ENCODE assay signal across 8 cellular contexts in the genomic region with DNA sequence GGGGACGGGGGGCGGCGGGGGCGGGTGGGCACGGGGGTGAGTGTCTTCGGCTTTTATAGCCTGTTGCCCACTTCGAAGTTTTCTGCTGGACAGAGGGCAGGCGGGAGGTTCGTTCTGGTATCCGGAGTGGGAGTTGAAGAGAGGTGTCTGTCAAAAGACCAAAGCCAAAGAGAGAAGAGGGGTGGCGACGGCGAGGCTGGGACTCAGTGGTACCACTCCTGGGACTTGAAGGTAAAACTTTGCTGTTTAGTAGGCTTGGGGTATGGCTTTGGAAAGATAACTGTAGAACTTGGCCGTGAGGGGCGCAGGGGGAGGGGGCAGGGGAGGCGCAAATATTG.
DNase-seq lines count a peak whose midpoint lies in the region; ATAC-seq and TF ChIP-seq lines count a peak whose summit lies in the region.

No MANE protein-coding gene starts in this region.

- peak; percentile 5 for DNase-seq in ELF-1 (ENCODE audit: low read depth, low spot score)
- DNase-seq in SKM-1 (lab: John Stamatoyannopoulos, UW; ENCODE audit: unreplicated experiment): peak; percentile 18
- DNase-seq in heart left ventricle: peak in 4 of 5 donors; percentile 25 to 37 (median 26)
- peak; percentile 31 for DNase-seq in pons (ENCODE audit: low spot score)
- no peak for DNase-seq in LoVo (ENCODE audit: low spot score)
- no peak for DNase-seq in HCEC 1CT
- DNase-seq in stimulated activated CD4-positive, alpha-beta T cell treated with anti-CD3 and anti-CD28 coated beads, Interleukin-4, amount 100 ng/mL, for 4 hours: no peak

- TF ChIP-seq CTCF in heart left ventricle (IDR thresholded peaks at IDR 0.05): no peak

- H3K4me3 ChIP-seq in heart left ventricle: peak overlapping the region; percentile 37 to 73 (median 66)

- intact Hi-C loops in heart left ventricle (cut with DNase I): loop anchor here in 9 of 10 donors (1.0 to 10.0 kb wide), 13 partner anchors 70 to 300 kb away; no protein-coding TSS in a partner anchor

- WGBS in heart left ventricle, 4 donors: 5 to 7% (median 6%) methylated on average over 10 to 16 of the region's 16 CpGs

- no peak for TF ChIP-seq POLR2A in heart left ventricle (IDR thresholded peaks at IDR 0.05)

- ATAC-seq in heart left ventricle (peak in 3 of 4 donors; percentile 29 to 58 (median 43)), HG02885 (IDR thresholded peaks at IDR 0.05; ENCODE audit: poor library complexity, unreplicated experiment) (no peak)

- peak overlapping the region; percentile 72 to 91 (median 85) for H3K27ac ChIP-seq in heart left ventricle

- H3K9me3 ChIP-seq in heart left ventricle: no peaks in the 10 kb centered on the region

- H3K4me1 ChIP-seq in heart left ventricle: peaks cover 0 to 20% (median 9%) of the 10 kb centered on the region in 12 donors

- H3K36me3 ChIP-seq in heart left ventricle: no peaks in the 10 kb centered on the region

- H3K27me3 ChIP-seq in heart left ventricle: peaks cover 0 to 12% (median 0%) of the 10 kb centered on the region in 9 donors

Comparison
In these comparisons a context has a peak if more than half of its experiments do, and no peak if none do; other contexts are left out.
1. DNase-seq: peak in ELF-1 (single experiment), SKM-1 (single experiment), heart left ventricle (4 of 5) and pons (single experiment); none in LoVo (single experiment), HCEC 1CT (single experiment) and stimulated activated CD4-positive, alpha-beta T cell treated with anti-CD3 and anti-CD28 coated beads, Interleukin-4, amount 100 ng/mL, for 4 hours (0 of 2).